In the genomic region with DNA sequence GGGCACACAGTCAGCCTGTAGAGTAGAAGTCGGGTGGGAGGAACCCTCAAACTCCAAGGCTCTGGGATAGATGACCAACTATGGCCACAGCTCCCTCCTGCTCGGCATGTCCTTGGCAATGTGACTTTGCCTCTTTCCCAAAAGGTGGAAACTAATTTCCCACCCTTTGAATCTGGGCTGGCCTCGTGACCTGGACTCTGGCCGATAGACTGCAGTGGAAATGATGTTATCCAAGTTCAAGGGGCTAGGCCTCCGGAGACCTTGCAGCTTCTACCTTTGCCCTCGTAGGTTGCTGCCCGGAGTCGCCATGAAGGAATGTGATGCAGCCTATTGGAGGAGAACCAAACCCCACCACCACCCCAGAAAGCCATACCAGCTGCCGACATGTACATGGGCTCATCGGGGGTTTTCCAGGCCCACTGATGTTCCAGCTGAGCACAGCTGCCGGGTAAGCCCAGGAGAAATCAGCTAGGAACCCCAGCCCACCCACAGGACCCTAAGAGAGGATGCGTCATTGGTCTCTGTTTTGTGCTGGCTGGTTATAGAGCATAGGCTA, we compare ENCODE assay signal across 24 cellular contexts. TPM values are rescaled to one million over a fixed set of nuclear protein-coding genes. Genes with fewer than 3 reads are reported as not detected.
DNase-seq lines count a peak whose midpoint lies in the region; ATAC-seq, FAIRE-seq and TF ChIP-seq lines count a peak whose summit lies in the region.
"Had no signal": no experiment of that assay in that cellular context is flagged by ENCODE, and none has a peak within 500 bp of the region (broad histone marks: within the 10 kb centered on the region; RNA-seq: fewer than 3 reads in every experiment).

No MANE protein-coding gene starts in this region.

- peaks cover 7% of the 10 kb centered on the region for H3K36me3 ChIP-seq in left ventricle myocardium inferior
- H3K36me3 ChIP-seq in colonic mucosa, result no peaks in the 10 kb centered on the region
- H3K36me3 ChIP-seq in HepG2 (replicated peaks in 1 of 2; ENCODE audit: control insufficient read depth in 1 of 2, insufficient read depth in 2 of 2, low read length in 2 of 2), result no peaks in the 10 kb centered on the region
- H3K36me3 ChIP-seq in small intestine (ENCODE audit: control insufficient read depth in 2 of 2, insufficient read depth in 2 of 2, low read length in 2 of 2), result no peaks in the 10 kb centered on the region
- H3K36me3 ChIP-seq: MG63 had no signal

- peak overlapping the region; percentile 86 for H3K4me2 ChIP-seq in HepG2 (ENCODE audit: low read depth, low read length)
- H3K4me2 ChIP-seq: GM23338, PC-9 had no signal

- intact Hi-C loops in Right ventricle myocardium inferior (cut with DNase I) (no loop called here), left ventricle myocardium inferior (cut with micrococcal nuclease) (no loop called here), colonic mucosa (cut with DNase I) (no loop called here), HepG2 (cut with micrococcal nuclease; ENCODE audit: unreplicated experiment) (no loop called here)

- H3K4me3 ChIP-seq in left ventricle myocardium inferior, result no peak overlapping the region
- H3K4me3 ChIP-seq in colonic mucosa, result no peak overlapping the region
- H3K4me3 ChIP-seq in HepG2 (replicated peaks in 1 of 3; ENCODE audit: insufficient read depth in 1 of 3, low read depth in 2 of 3, low read length in 3 of 3), result peak overlapping the region in 1 of 3 experiments; percentile 69; a peak in 2 of 6 replicates
- H3K4me3 ChIP-seq in small intestine (ENCODE audit: low read depth in 1 of 2, low read length in 2 of 2), result no peak overlapping the region
- H3K4me3 ChIP-seq: BLaER1, GM23338, K562, MG63, PC-9 had no signal

- CTCF ChIA-PET in HepG2 (lab: Yijun Ruan, JAX; ENCODE audit: low intra/inter-chr PET ratio, low total read pairs) (no interaction called here), RWPE1 (lab: Yijun Ruan, JAX) (interaction anchor here (0.6 kb wide), 1 partner anchor 399 kb away, joined by 4 read pairs; no protein-coding TSS in a partner anchor)

- no TSS peak for BruUV-seq in HepG2 (replicated peaks; lab: Mats Ljungman, UMichigan)

- H3K79me2 ChIP-seq in HepG2 (ENCODE audit: insufficient read depth, low read length), result no peaks in the 10 kb centered on the region

- H3K9me3 ChIP-seq in left ventricle myocardium inferior (replicated peaks), result no peaks in the 10 kb centered on the region
- H3K9me3 ChIP-seq in colonic mucosa, result no peaks in the 10 kb centered on the region
- no peaks in the 10 kb centered on the region for H3K9me3 ChIP-seq in HepG2 (ENCODE audit: low read length)
- H3K9me3 ChIP-seq in small intestine (ENCODE audit: control insufficient read depth, low read depth), result no peaks in the 10 kb centered on the region
- H3K9me3 ChIP-seq: BLaER1, MG63 had no signal

- H3K27me3 ChIP-seq in left ventricle myocardium inferior (ENCODE audit: low read depth), result no peaks in the 10 kb centered on the region
- H3K27me3 ChIP-seq in colonic mucosa, result no peaks in the 10 kb centered on the region
- peaks cover 0 to 2% of the 10 kb centered on the region in 2 experiments; a peak in 1 of 5 replicates for H3K27me3 ChIP-seq in HepG2 (ENCODE audit: control insufficient read depth in 1 of 2, insufficient read depth in 2 of 2, low read length in 2 of 2)
- no peaks in the 10 kb centered on the region for H3K27me3 ChIP-seq in small intestine (ENCODE audit: control insufficient read depth in 2 of 2, insufficient read depth in 2 of 2, low read length in 2 of 2)
- H3K27me3 ChIP-seq: BLaER1, MG63 had no signal

- in situ Hi-C loops in HepG2 (cut with HindIII; ENCODE audit: extremely low pct_ligation_motif_present, low pct_unique_long_range_greater_than_20kb), result no loop called here

- no peak for ATAC-seq in Right ventricle myocardium inferior
- peak; percentile 16 for ATAC-seq in HepG2
- ATAC-seq in HG03025 (IDR thresholded peaks at IDR 0.05; ENCODE audit: low FRiP score, unreplicated experiment), result no peak
- ATAC-seq: CD8-positive, alpha-beta T cell; K562; SK-N-SH treated with all-trans-retinoic acid at 6 μM for 48 hours had no signal

- no peak for TF ChIP-seq RAD21 in HepG2 (CRISPR knock-in tag; IDR thresholded peaks at IDR 0.05)

- TF ChIP-seq CTCF in left ventricle myocardium inferior (IDR thresholded peaks at IDR 0.05; ENCODE audit: borderline replicate concordance) (no peak), colonic mucosa (IDR thresholded peaks at IDR 0.05) (no peak), HepG2 (CRISPR knock-in tag; IDR thresholded peaks at IDR 0.05) (no peak), RWPE1 (conservative IDR thresholded peaks at IDR 0.05; ENCODE audit: low read depth) (no peak)

- FAIRE-seq in HepG2 (lab: Jason Lieb, UNC), result peak; percentile 30
- FAIRE-seq in small intestine (lab: Jason Lieb, UNC), result no peak
- FAIRE-seq: GM12891, K562 had no signal

- POLR2A ChIA-PET in HepG2 (lab: Yijun Ruan, JAX) (interaction anchor here (1.2 kb wide), 1 partner anchor 10 kb away, joined by 3 read pairs; no protein-coding TSS in a partner anchor), RWPE1 (lab: Yijun Ruan, JAX; ENCODE audit: low non-redundant PET) (interaction anchor here (0.7 kb wide), 1 partner anchor 17 kb away, joined by 3 read pairs; no protein-coding TSS in a partner anchor)

- no peak for TF ChIP-seq POLR2A in HepG2 (IDR thresholded peaks at IDR 0.05; ENCODE audit: insufficient read depth in 1 of 2, low read depth in 2 of 2, low read length in 2 of 2)

- 18% methylated on average over 11 of the region's 12 CpGs for WGBS in HepG2 (ENCODE audit: low lambda C conversion rate)
- WGBS in small intestine, 3 donors, result 37 to 59% (median 53%) methylated on average over 12 of the region's 12 CpGs

- peak; percentile 9 for DNase-seq in Right ventricle myocardium inferior (ENCODE audit: missing footprints)
- no peak for DNase-seq in left ventricle myocardium inferior
- DNase-seq in colonic mucosa, result no peak
- no peak for DNase-seq in HepG2 (ENCODE audit: low spot score)
- peak; percentile 83 for DNase-seq in small intestine
- no peak for DNase-seq in ureter (ENCODE audit: low spot score)
- no peak for DNase-seq in RWPE1 (ENCODE audit: low spot score)
- DNase-seq: ACHN; CD8-positive, alpha-beta T cell; DND-41; HCEC 1CT; MG63; NCI-H1694 treated with DMSO at 0.1 percent for 48 hours; NCI-H748 treated with DMSO at 0.1 percent for 48 hours; PC-9 had no signal

- no peak overlapping the region for H3K27ac ChIP-seq in left ventricle myocardium inferior (replicated peaks)
- H3K27ac ChIP-seq in colonic mucosa, result peak overlapping the region; percentile 7
- H3K27ac ChIP-seq in HepG2 (ENCODE audit: extremely low read length, insufficient read depth, low read length), result no peak overlapping the region
- H3K27ac ChIP-seq in small intestine (ENCODE audit: low read depth in 1 of 2, low read length in 1 of 2), result peak overlapping the region; percentile 83 to 93
- no peak overlapping the region for H3K27ac ChIP-seq in RWPE1
- H3K27ac ChIP-seq: 22Rv1, BLaER1, PC-9 had no signal

- no peaks in the 10 kb centered on the region for H4K20me1 ChIP-seq in HepG2 (ENCODE audit: insufficient read depth, low read length)
- H4K20me1 ChIP-seq: BLaER1 had no signal

- no peak overlapping the region for H2AFZ ChIP-seq in HepG2 (ENCODE audit: low read length)
- H2AFZ ChIP-seq: GM23338, PC-9 had no signal

- TF ChIP-seq EP300 in HepG2 (IDR thresholded peaks at IDR 0.05; ENCODE audit: low read depth in 2 of 2, low read length in 2 of 2) (no peak), HepG2 (CRISPR knock-in tag; IDR thresholded peaks at IDR 0.05; ENCODE audit: borderline replicate concordance) (no peak)

- H3K4me1 ChIP-seq in left ventricle myocardium inferior, result peaks cover 11% of the 10 kb centered on the region
- H3K4me1 ChIP-seq in colonic mucosa, result no peaks in the 10 kb centered on the region
- peaks cover 52% of the 10 kb centered on the region for H3K4me1 ChIP-seq in HepG2 (ENCODE audit: insufficient read depth, low read length)
- peaks cover 0 to 5% of the 10 kb centered on the region in 2 donors for H3K4me1 ChIP-seq in small intestine (ENCODE audit: control insufficient read depth in 2 of 2, insufficient read depth in 1 of 2, low read depth in 1 of 2, low read length in 1 of 2)

- H3K9ac ChIP-seq in colonic mucosa (ENCODE audit: low read depth in 2 of 2, low read length in 2 of 2), result peak overlapping the region in 1 of 2 donors; percentile 51
- no peak overlapping the region for H3K9ac ChIP-seq in HepG2 (ENCODE audit: insufficient read depth, low read depth, low read length)
- H3K9ac ChIP-seq: BLaER1 had no signal

RNA-seq across cellular contexts. Expression of gene KCNJ4, which starts 30.4 kb away (rescaled TPM):
- total RNA-seq in Right ventricle myocardium inferior (16.0 TPM), left ventricle myocardium inferior (45.7 TPM), colonic mucosa (not detected), HepG2 (2016; rRNA removed; fragmentation: Illumina TruSeq; extraction: Trizol) (not detected in 2 replicates), ureter (not detected)
- total RNA-seq in HepG2 (2016; cell fraction: cytosol; rRNA removed; fragmentation: Illumina TruSeq; extraction: Trizol; ENCODE audit: low read depth), result not detected in 2 replicates
- total RNA-seq in HepG2 (2016; cell fraction: insoluble cytoplasmic fraction; rRNA removed; fragmentation: Illumina TruSeq; extraction: Trizol), result not detected in 2 replicates
- not detected in 2 replicates for total RNA-seq in HepG2 (2016; cell fraction: membrane; rRNA removed; fragmentation: Illumina TruSeq; extraction: Trizol)
- total RNA-seq in HepG2 (2016; cell fraction: nucleus; rRNA removed; fragmentation: Illumina TruSeq; extraction: Trizol), result not detected in 2 replicates
- polyA plus RNA-seq in HepG2 (2011; rRNA removed) (not detected in 2 replicates), small intestine (under 1 TPM in 1 of 3 donors, not detected in 2; 0.06 TPM)
- polyA plus RNA-seq in HepG2 (2011; cell fraction: cytosol; rRNA removed), result 0.03 TPM in 1 of 2 replicates, not detected in the other
- not detected in 2 replicates for polyA plus RNA-seq in HepG2 (2011; cell fraction: nucleus; rRNA removed)
- not detected in 2 replicates for polyA plus RNA-seq in HepG2 (2012)
- polyA plus RNA-seq in HepG2 (2016; cell fraction: cytosol; fragmentation: Illumina TruSeq; extraction: Trizol; ENCODE audit: low read depth), result not detected in 2 replicates
- not detected in 2 replicates for polyA plus RNA-seq in HepG2 (2016; cell fraction: insoluble cytoplasmic fraction; fragmentation: Illumina TruSeq; extraction: Trizol; ENCODE audit: low read depth)
- not detected in 2 replicates for polyA plus RNA-seq in HepG2 (2016; cell fraction: membrane; fragmentation: Illumina TruSeq; extraction: Trizol; ENCODE audit: low read depth)
- polyA plus RNA-seq in HepG2 (2016; cell fraction: nucleus; fragmentation: Illumina TruSeq; extraction: Trizol; ENCODE audit: insufficient read depth, low read depth), result not detected in 2 replicates
- not detected in 2 replicates for polyA minus RNA-seq in HepG2 (2011; rRNA and poly(A)+ RNA removed; ENCODE audit: low replicate concordance)
- not detected in 2 replicates for polyA minus RNA-seq in HepG2 (2011; cell fraction: cytosol; rRNA and poly(A)+ RNA removed)
- polyA minus RNA-seq in HepG2 (2011; cell fraction: nucleus; rRNA and poly(A)+ RNA removed), result not detected in 2 replicates
- total RNA-seq: CD8-positive, alpha-beta T cell; LHCN-M2; NCI-H460 had no signal

RNA-seq across cellular contexts. Expression of gene KDELR3, which starts 43.3 kb away (rescaled TPM):
- 4.4 TPM for total RNA-seq in Right ventricle myocardium inferior
- total RNA-seq in left ventricle myocardium inferior, result 6.0 TPM
- 10 to 100 TPM; 26.7 to 29.1 TPM for total RNA-seq in colonic mucosa
- total RNA-seq in HepG2 (2016; rRNA removed; fragmentation: Illumina TruSeq; extraction: Trizol), result 18.9 and 24.2 TPM in 2 replicates
- 15.4 and 17.8 TPM in 2 replicates for total RNA-seq in HepG2 (2016; cell fraction: cytosol; rRNA removed; fragmentation: Illumina TruSeq; extraction: Trizol; ENCODE audit: low read depth)
- total RNA-seq in HepG2 (2016; cell fraction: insoluble cytoplasmic fraction; rRNA removed; fragmentation: Illumina TruSeq; extraction: Trizol), result 18.4 and 24.9 TPM in 2 replicates
- 25.0 and 25.7 TPM in 2 replicates for total RNA-seq in HepG2 (2016; cell fraction: membrane; rRNA removed; fragmentation: Illumina TruSeq; extraction: Trizol)
- total RNA-seq in HepG2 (2016; cell fraction: nucleus; rRNA removed; fragmentation: Illumina TruSeq; extraction: Trizol), result 24.1 and 25.4 TPM in 2 replicates
- 44.4 and 65.7 TPM in 2 replicates for polyA plus RNA-seq in HepG2 (2011; rRNA removed)
- 51.3 and 51.5 TPM in 2 replicates for polyA plus RNA-seq in HepG2 (2011; cell fraction: cytosol; rRNA removed)
- 13.4 and 13.6 TPM in 2 replicates for polyA plus RNA-seq in HepG2 (2011; cell fraction: nucleus; rRNA removed)
- 25.3 and 25.4 TPM in 2 replicates for polyA plus RNA-seq in HepG2 (2012)
- polyA plus RNA-seq in HepG2 (2016; cell fraction: cytosol; fragmentation: Illumina TruSeq; extraction: Trizol; ENCODE audit: low read depth), result 22.6 and 32.8 TPM in 2 replicates
- 25.8 and 26.8 TPM in 2 replicates for polyA plus RNA-seq in HepG2 (2016; cell fraction: insoluble cytoplasmic fraction; fragmentation: Illumina TruSeq; extraction: Trizol; ENCODE audit: low read depth)
- 31.8 and 34.1 TPM in 2 replicates for polyA plus RNA-seq in HepG2 (2016; cell fraction: membrane; fragmentation: Illumina TruSeq; extraction: Trizol; ENCODE audit: low read depth)
- polyA plus RNA-seq in HepG2 (2016; cell fraction: nucleus; fragmentation: Illumina TruSeq; extraction: Trizol; ENCODE audit: insufficient read depth, low read depth), result 38.2 and 40.9 TPM in 2 replicates
- polyA minus RNA-seq in HepG2 (2011; rRNA and poly(A)+ RNA removed; ENCODE audit: low replicate concordance), result 11.9 and 47.4 TPM in 2 replicates
- polyA minus RNA-seq in HepG2 (2011; cell fraction: cytosol; rRNA and poly(A)+ RNA removed), result 22.6 and 22.7 TPM in 2 replicates
- 6.4 and 12.8 TPM in 2 replicates for polyA minus RNA-seq in HepG2 (2011; cell fraction: nucleus; rRNA and poly(A)+ RNA removed)
- polyA plus RNA-seq in small intestine, result 10 to 100 TPM in 1 of 3 donors, 1 to 10 TPM in 2; 6.5 to 12.3 (median 9.2) TPM
- 7.5 TPM for total RNA-seq in ureter
- total RNA-seq: CD8-positive, alpha-beta T cell had no signal

Comparison
In these comparisons a context has a peak if more than half of its experiments do, and no peak if none do; other contexts are left out.
1. DNase-seq: peak in Right ventricle myocardium inferior (single experiment) and small intestine (single experiment); none in left ventricle myocardium inferior (single experiment), colonic mucosa (single experiment), HepG2 (single experiment), ureter (single experiment) and RWPE1 (single experiment).
2. H3K27ac ChIP-seq: peak in colonic mucosa (single experiment) and small intestine (2 of 2); none in left ventricle myocardium inferior (single experiment), HepG2 (single experiment) and RWPE1 (single experiment).
3. RNA of gene KCNJ4, which starts 30.4 kb away (total RNA-seq): 45.7 TPM in left ventricle myocardium inferior (single experiment) and 16.0 TPM in Right ventricle myocardium inferior (single experiment); not detected in colonic mucosa, not detected in HepG2 and not detected in ureter (single experiment); every median in the first group is over 10 times any median in the second.